ENCODE assay signal across 7 cellular contexts in the genomic region with DNA sequence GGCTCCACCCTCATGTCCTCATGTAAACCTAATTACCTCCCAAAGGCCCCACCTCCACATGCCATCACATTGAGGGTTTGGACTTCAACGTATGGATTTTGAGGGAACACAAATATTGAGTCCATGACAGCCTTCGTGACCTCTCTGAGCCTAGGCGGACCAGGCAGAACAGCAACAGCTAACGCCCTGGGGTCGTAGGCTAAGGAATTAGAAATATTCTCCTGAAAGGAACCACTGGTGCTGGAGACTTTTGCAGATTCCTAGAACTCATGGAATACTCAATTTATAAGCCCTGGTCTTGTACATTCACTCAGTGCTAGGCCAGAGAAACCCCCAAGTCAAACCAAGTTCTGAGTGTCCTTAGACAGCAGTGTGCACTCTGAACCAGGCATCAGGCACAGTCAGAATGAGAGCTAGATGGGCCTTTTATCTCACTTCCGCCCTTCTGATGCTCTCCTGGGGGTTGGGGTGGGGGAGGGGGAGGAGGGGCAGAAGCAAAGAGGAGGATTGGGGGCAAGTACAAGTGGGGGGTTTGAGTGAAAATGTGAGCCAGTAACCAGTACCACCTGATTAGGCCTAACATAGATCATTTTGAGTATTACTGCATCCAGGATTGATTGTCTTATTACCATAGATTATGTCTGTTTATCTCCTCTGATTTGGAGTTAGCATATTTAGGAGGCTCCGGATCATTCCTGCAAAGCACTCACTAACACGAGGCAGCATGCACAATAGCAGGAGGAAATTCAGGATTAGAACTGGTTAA.
DNase-seq lines count a peak whose midpoint lies in the region; ATAC-seq and TF ChIP-seq lines count a peak whose summit lies in the region.

No MANE protein-coding gene starts in this region.

- peak; percentile 97 for ATAC-seq in GM18909 (IDR thresholded peaks at IDR 0.05; ENCODE audit: poor library complexity, unreplicated experiment)
- peak; percentile 97 for ATAC-seq in HG02623 (IDR thresholded peaks at IDR 0.05; ENCODE audit: unreplicated experiment)
- no peak for ATAC-seq in upper lobe of right lung

- no peak for TF ChIP-seq CTCF in upper lobe of right lung (IDR thresholded peaks at IDR 0.05)

- H3K27me3 ChIP-seq in SJCRH30 (no peaks in the 10 kb centered on the region), upper lobe of right lung (no peaks in the 10 kb centered on the region)

- H3K36me3 ChIP-seq in SJCRH30 (no peaks in the 10 kb centered on the region), upper lobe of right lung (no peaks in the 10 kb centered on the region)

- H3K9me3 ChIP-seq in SJCRH30 (replicated peaks), result no peaks in the 10 kb centered on the region
- H3K9me3 ChIP-seq in upper lobe of right lung, result no peaks in the 10 kb centered on the region

- H3K27ac ChIP-seq in SJCRH30 (no peak overlapping the region), upper lobe of right lung (no peak overlapping the region)

- DNase-seq in SJCRH30, result no peak
- peak; percentile 20 for DNase-seq in midbrain (lab: John Stamatoyannopoulos, UW)
- no peak for DNase-seq in upper lobe of right lung
- no peak for DNase-seq in NK-92 treated with Interleukin-12 subunit alpha and Interleukin-12 subunit beta, amount 100 ng/mL, for 24 hours (lab: John Stamatoyannopoulos, UW)
- DNase-seq in medulla oblongata (ENCODE audit: extremely low spot score), result no peak

- intact Hi-C loops in upper lobe of right lung (cut with DNase I), result no loop called here

- H3K4me3 ChIP-seq in SJCRH30 (peak overlapping the region; percentile 1; the same call in 1 of the 2 replicates), upper lobe of right lung (no peak overlapping the region)

- H3K4me1 ChIP-seq in SJCRH30 (peaks cover 8% of the 10 kb centered on the region; the same call in 1 of the 2 replicates), upper lobe of right lung (no peaks in the 10 kb centered on the region)
